Comparison of ENCODE assay signal across 1 cellular context in genomic region chr14:80003138-80003537, GRCh38.
A peak's percentile ranks its signal among the peaks of the same experiment; 100 is the strongest.
TF ChIP-seq lines count a peak whose summit lies in the region.

No MANE protein-coding gene starts in this region.

TF ChIP-seq in HepG2, 621 proteins besides CTCF, POLR2A, EP300 and RAD21 (continued from another document and continues in another):
- TF ChIP-seq CSRNP2 (CRISPR knock-in tag; conservative IDR thresholded peaks at IDR 0.05; ENCODE audit: low read depth) (no peak), TARDBP (CRISPR knock-in tag; IDR thresholded peaks at IDR 0.05) (0 out of 2 replicates have a peak, but pooled peaks have one; percentile 41), TRIM22 (IDR thresholded peaks at IDR 0.05) (no peak), NONO (IDR thresholded peaks at IDR 0.05) (no peak), NONO (CRISPR knock-in tag; conservative IDR thresholded peaks at IDR 0.05) (no peak), HBP1 (CRISPR knock-in tag; IDR thresholded peaks at IDR 0.05; ENCODE audit: low read depth) (no peak), HOMEZ (CRISPR knock-in tag; IDR thresholded peaks at IDR 0.05; ENCODE audit: low read depth) (peak; percentile 21; the same call in 1 of the 2 replicates), THYN1 (CRISPR knock-in tag; IDR thresholded peaks at IDR 0.05; ENCODE audit: borderline replicate concordance, low read depth) (no peak), SNAPC2 (CRISPR knock-in tag; IDR thresholded peaks at IDR 0.05) (no peak), MIER2 (CRISPR knock-in tag; IDR thresholded peaks at IDR 0.05) (0 out of 2 replicates have a peak, but pooled peaks have one; percentile 31), NFATC3 (CRISPR knock-in tag; IDR thresholded peaks at IDR 0.05) (no peak), TEAD3 (CRISPR knock-in tag; optimal IDR thresholded peaks at IDR 0.05; ENCODE audit: borderline replicate concordance) (peak; percentile 70), ZNF460 (CRISPR knock-in tag; IDR thresholded peaks at IDR 0.05; ENCODE audit: borderline replicate concordance) (no peak), NKX3-1 (CRISPR knock-in tag; IDR thresholded peaks at IDR 0.05) (0 out of 2 replicates have a peak, but pooled peaks have one; percentile 63), ARID3A (IDR thresholded peaks at IDR 0.05; ENCODE audit: low read depth, low read length) (peak; percentile 94), MIER3 (CRISPR knock-in tag; IDR thresholded peaks at IDR 0.05; ENCODE audit: borderline replicate concordance) (peak; percentile 61; the same call in 1 of the 2 replicates), HMGXB4 (CRISPR knock-in tag; IDR thresholded peaks at IDR 0.05; ENCODE audit: borderline replicate concordance in 1 of 2, low read depth in 1 of 2) (no peak), ZNF550 (CRISPR knock-in tag; IDR thresholded peaks at IDR 0.05; ENCODE audit: borderline replicate concordance) (no peak), ZNF12 (CRISPR knock-in tag; IDR thresholded peaks at IDR 0.05) (peak; percentile 36; the same call in 1 of the 2 replicates), DDIT3 (CRISPR knock-in tag; IDR thresholded peaks at IDR 0.05) (no peak), NR0B2 (CRISPR knock-in tag; IDR thresholded peaks at IDR 0.05) (no peak), ZBTB43 (CRISPR knock-in tag; conservative IDR thresholded peaks at IDR 0.05) (peak; percentile 98), ZEB1 (IDR thresholded peaks at IDR 0.05; ENCODE audit: insufficient replicate concordance, low read depth) (no peak), PAXIP1 (CRISPR knock-in tag; conservative IDR thresholded peaks at IDR 0.05) (peak; percentile 71), NCOA2 (CRISPR knock-in tag; IDR thresholded peaks at IDR 0.05) (peak; percentile 88), ARNT2 (CRISPR knock-in tag; IDR thresholded peaks at IDR 0.05; ENCODE audit: low read depth) (no peak), NCOR1 (IDR thresholded peaks at IDR 0.05; ENCODE audit: borderline replicate concordance, low read length) (peak; percentile 23; the same call in 1 of the 2 replicates), ZNF121 (CRISPR knock-in tag; IDR thresholded peaks at IDR 0.05) (no peak), ARID5B (CRISPR knock-in tag; IDR thresholded peaks at IDR 0.05) (peak; percentile 98), PITX1 (CRISPR knock-in tag; IDR thresholded peaks at IDR 0.05) (peak; percentile 89), FOXO1 (CRISPR knock-in tag; IDR thresholded peaks at IDR 0.05) (peak; percentile 21; the same call in 1 of the 2 replicates), ZNF205 (CRISPR knock-in tag; IDR thresholded peaks at IDR 0.05) (no peak), SP5 (CRISPR knock-in tag; IDR thresholded peaks at IDR 0.05; ENCODE audit: borderline replicate concordance, low read depth) (peak; percentile 70; the same call in 1 of the 2 replicates), FOXK1 (CRISPR knock-in tag; IDR thresholded peaks at IDR 0.05; ENCODE audit: borderline replicate concordance, low read depth) (peak; percentile 76), ZNF512 (CRISPR knock-in tag; IDR thresholded peaks at IDR 0.05) (no peak), KDM5A (IDR thresholded peaks at IDR 0.05; ENCODE audit: borderline replicate concordance, low read length) (no peak)
